In genomic region chrX:133042260-133042659, GRCh38 we compare ENCODE assay signal across 30 cellular contexts. TPM values are rescaled to one million over a fixed set of nuclear protein-coding genes. Genes with fewer than 3 reads are reported as not detected.
"Had no signal": no experiment of that assay in that cellular context is flagged by ENCODE, and none has a peak within 500 bp of the region (broad histone marks: within the 10 kb centered on the region; RNA-seq: fewer than 3 reads in every experiment).

No MANE protein-coding gene starts in this region.

- H3K27me3 ChIP-seq: suprapubic skin, testis, thyroid gland, tibial artery, transverse colon, upper lobe of left lung, upper lobe of right lung, uterus, vagina had no signal

- H3K27ac ChIP-seq: stomach, suprapubic skin, testis, thoracic aorta, thyroid gland, tibial artery, tibial nerve, transverse colon, upper lobe of left lung, upper lobe of right lung, uterus, vagina had no signal

- H3K36me3 ChIP-seq: stomach, suprapubic skin, thoracic aorta, thyroid gland, tibial artery, tibial nerve, transverse colon, upper lobe of left lung, upper lobe of right lung, uterus, vagina had no signal

- DNase-seq: stimulated activated CD4-positive, alpha-beta T cell treated with anti-CD3 and anti-CD28 coated beads, Interleukin-2, amount 100 ng/mL, for 48 hours; stimulated activated CD4-positive, alpha-beta T cell treated with anti-CD3 and anti-CD28 coated beads, Interleukin-4, amount 100 ng/mL, for 1 hour; stimulated activated CD4-positive, alpha-beta T cell treated with anti-CD3 and anti-CD28 coated beads, Interleukin-4, amount 100 ng/mL, for 24 hours; stimulated activated CD4-positive, alpha-beta T cell treated with anti-CD3 and anti-CD28 coated beads, Interleukin-4, amount 100 ng/mL, for 4 hours; stimulated activated CD8-positive, alpha-beta memory T cell treated with anti-CD3 and anti-CD28 coated beads, Interleukin-4, amount 100 ng/mL, for 48 hours; stimulated activated naive B cell treated with anti-CD40 and anti-IgM and Interleukin-4, amounts not matched to agents 10 μg/mL and 1 μg/mL and 100 μg/mL, for 72 hours; stimulated activated naive CD4-positive, alpha-beta T cell; stimulated activated naive CD4-positive, alpha-beta T cell treated with Interleukin-2 at 50 U/mL for 16 hours; stimulated activated naive CD8-positive, alpha-beta T cell treated with anti-CD3 and anti-CD28 coated beads, Interleukin-15, amount 100 ng/mL, for 72 hours; stimulated activated naive CD8-positive, alpha-beta T cell treated with anti-CD3 and anti-CD28 coated beads, Interleukin-15, Interleukin-2, amounts not matched to agents 100 U/mL and 50 U/mL, for 24 hours; stomach; substantia nigra; testis; thyroid gland; tibial artery; transverse colon; trophoblast cell; upper lobe of left lung; upper lobe of right lung; uterus had no signal

- ATAC-seq: stimulated activated effector memory CD8-positive, alpha-beta T cell treated with anti-CD3 and anti-CD28 coated beads, Interleukin-12 subunit alpha, Interleukin-12 subunit beta, amount 100 ng/mL, for 72 hours; stimulated activated memory B cell treated with anti-CD40 and anti-IgM and Interleukin-4, amounts not matched to agents 10 μg/mL and 1 μg/mL and 100 μg/mL, for 72 hours; stimulated activated naive B cell treated with anti-CD40 and anti-IgM and Interleukin-4, amounts not matched to agents 10 μg/mL and 1 μg/mL and 100 μg/mL, for 72 hours; stimulated activated naive CD8-positive, alpha-beta T cell treated with anti-CD3 and anti-CD28 coated beads, Interleukin-15, amount 100 ng/mL, for 72 hours; stimulated activated naive CD8-positive, alpha-beta T cell treated with anti-CD3 and anti-CD28 coated beads, Interleukin-15, Interleukin-2, amounts not matched to agents 100 U/mL and 50 U/mL, for 24 hours; upper lobe of right lung had no signal

- H3K4me1 ChIP-seq: stomach, suprapubic skin, testis, thyroid gland, tibial artery, tibial nerve, transverse colon, upper lobe of left lung, upper lobe of right lung, uterus, vagina had no signal

- H3K9me3 ChIP-seq: suprapubic skin, testis, thoracic aorta, thyroid gland, tibial artery, transverse colon, upper lobe of left lung, upper lobe of right lung, uterus, vagina had no signal

- H3K4me3 ChIP-seq: stomach, suprapubic skin, testis, thoracic aorta, thyroid gland, tibial artery, tibial nerve, transverse colon, upper lobe of left lung, upper lobe of right lung, uterus, vagina had no signal

RNA-seq across cellular contexts. Expression of gene USP26, which starts 54.6 kb away (rescaled TPM):
- total RNA-seq: stomach, subcutaneous adipose tissue, suprapubic skin, temporal lobe, thoracic aorta, thyroid gland, tibial nerve, transverse colon, upper lobe of left lung, upper lobe of right lung, ureter, urinary bladder, uterus, vagina had no signal
- polyA plus RNA-seq: stomach, urinary bladder had no signal
